Comparison of ENCODE assay signal across 2 cellular contexts in the genomic region with DNA sequence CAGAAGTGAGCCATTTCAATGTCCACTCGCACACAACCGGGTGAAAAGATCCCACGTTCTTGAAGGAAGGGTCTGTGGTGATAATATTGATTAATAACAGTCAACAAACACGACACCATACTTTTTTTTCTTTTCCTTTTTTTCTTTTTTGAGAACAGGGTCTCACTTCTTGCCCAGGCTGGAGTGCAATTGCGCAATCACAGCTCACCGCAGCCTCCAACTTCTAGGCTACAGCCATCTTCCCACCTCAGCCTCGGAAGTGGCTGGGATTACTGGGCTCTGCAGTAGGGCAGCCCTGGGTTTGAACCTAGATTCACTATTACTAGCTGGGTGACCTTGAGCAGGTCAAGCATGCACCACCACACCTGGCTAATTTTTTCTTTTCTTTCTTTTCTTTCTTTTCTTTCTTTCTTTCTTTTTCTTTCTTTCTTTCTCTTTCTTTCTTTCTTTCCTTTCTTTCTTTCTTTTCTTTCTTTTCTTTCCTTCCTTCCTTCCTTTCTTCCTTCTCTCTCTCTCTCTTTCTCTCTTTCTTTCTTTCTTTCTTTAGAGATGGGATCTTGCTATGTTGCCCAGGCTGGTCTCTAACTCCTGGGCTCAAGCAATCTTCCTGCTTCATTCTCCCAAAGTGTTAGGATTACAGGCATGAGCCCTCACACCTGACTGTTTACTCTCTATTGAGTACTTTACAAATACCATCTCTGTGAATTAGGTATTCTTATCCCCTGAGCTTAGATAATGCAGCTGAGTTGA.
TF ChIP-seq lines count a peak whose summit lies in the region.

No MANE protein-coding gene starts in this region.

TF ChIP-seq in IMR-90, 13 proteins besides CTCF, POLR2A, EP300 and RAD21:
- TF ChIP-seq CEBPB (IDR thresholded peaks at IDR 0.05; ENCODE audit: low read depth, low read length) (peak; percentile 96), MAZ (IDR thresholded peaks at IDR 0.05; ENCODE audit: borderline replicate concordance, low read depth, low read length) (no peak), RFX5 (IDR thresholded peaks at IDR 0.05; ENCODE audit: low read depth, low read length) (no peak), MXI1 (IDR thresholded peaks at IDR 0.05; ENCODE audit: borderline replicate concordance, low read depth, low read length) (no peak), NFE2L2 (IDR thresholded peaks at IDR 0.05; ENCODE audit: low read depth, low read length) (no peak), RCOR1 (IDR thresholded peaks at IDR 0.05; ENCODE audit: insufficient replicate concordance, low read length) (no peak)
- TF ChIP-seq, protein P1, sequence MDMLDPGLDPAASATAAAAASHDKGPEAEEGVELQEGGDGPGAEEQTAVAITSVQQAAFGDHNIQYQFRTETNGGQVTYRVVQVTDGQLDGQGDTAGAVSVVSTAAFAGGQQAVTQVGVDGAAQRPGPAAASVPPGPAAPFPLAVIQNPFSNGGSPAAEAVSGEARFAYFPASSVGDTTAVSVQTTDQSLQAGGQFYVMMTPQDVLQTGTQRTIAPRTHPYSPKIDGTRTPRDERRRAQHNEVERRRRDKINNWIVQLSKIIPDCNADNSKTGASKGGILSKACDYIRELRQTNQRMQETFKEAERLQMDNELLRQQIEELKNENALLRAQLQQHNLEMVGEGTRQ (IDR thresholded peaks at IDR 0.05; ENCODE audit: low read depth, low read length) = no peak
- TF ChIP-seq, protein P2, sequence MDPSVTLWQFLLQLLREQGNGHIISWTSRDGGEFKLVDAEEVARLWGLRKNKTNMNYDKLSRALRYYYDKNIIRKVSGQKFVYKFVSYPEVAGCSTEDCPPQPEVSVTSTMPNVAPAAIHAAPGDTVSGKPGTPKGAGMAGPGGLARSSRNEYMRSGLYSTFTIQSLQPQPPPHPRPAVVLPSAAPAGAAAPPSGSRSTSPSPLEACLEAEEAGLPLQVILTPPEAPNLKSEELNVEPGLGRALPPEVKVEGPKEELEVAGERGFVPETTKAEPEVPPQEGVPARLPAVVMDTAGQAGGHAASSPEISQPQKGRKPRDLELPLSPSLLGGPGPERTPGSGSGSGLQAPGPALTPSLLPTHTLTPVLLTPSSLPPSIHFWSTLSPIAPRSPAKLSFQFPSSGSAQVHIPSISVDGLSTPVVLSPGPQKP (IDR thresholded peaks at IDR 0.05; ENCODE audit: borderline replicate concordance, low read depth, low read length) = no peak

TF ChIP-seq in K562, 482 proteins besides CTCF, POLR2A, EP300 and RAD21:
- peak; percentile 64 for TF ChIP-seq CEBPG (CRISPR knock-in tag; IDR thresholded peaks at IDR 0.05)
- peak; percentile 87 to 97 for TF ChIP-seq CEBPG (tag; conservative IDR thresholded peaks at IDR 0.05 in 1 of 2, IDR thresholded peaks at IDR 0.05 in 1 of 2)
- TF ChIP-seq TEAD2 (tag; IDR thresholded peaks at IDR 0.05) = no peak
- TF ChIP-seq, protein P3, sequence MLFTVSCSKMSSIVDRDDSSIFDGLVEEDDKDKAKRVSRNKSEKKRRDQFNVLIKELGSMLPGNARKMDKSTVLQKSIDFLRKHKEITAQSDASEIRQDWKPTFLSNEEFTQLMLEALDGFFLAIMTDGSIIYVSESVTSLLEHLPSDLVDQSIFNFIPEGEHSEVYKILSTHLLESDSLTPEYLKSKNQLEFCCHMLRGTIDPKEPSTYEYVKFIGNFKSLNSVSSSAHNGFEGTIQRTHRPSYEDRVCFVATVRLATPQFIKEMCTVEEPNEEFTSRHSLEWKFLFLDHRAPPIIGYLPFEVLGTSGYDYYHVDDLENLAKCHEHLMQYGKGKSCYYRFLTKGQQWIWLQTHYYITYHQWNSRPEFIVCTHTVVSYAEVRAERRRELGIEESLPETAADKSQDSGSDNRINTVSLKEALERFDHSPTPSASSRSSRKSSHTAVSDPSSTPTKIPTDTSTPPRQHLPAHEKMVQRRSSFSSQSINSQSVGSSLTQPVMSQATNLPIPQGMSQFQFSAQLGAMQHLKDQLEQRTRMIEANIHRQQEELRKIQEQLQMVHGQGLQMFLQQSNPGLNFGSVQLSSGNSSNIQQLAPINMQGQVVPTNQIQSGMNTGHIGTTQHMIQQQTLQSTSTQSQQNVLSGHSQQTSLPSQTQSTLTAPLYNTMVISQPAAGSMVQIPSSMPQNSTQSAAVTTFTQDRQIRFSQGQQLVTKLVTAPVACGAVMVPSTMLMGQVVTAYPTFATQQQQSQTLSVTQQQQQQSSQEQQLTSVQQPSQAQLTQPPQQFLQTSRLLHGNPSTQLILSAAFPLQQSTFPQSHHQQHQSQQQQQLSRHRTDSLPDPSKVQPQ (CRISPR knock-in tag; IDR thresholded peaks at IDR 0.05; ENCODE audit: borderline replicate concordance) = no peak
- TF ChIP-seq, protein P4, sequence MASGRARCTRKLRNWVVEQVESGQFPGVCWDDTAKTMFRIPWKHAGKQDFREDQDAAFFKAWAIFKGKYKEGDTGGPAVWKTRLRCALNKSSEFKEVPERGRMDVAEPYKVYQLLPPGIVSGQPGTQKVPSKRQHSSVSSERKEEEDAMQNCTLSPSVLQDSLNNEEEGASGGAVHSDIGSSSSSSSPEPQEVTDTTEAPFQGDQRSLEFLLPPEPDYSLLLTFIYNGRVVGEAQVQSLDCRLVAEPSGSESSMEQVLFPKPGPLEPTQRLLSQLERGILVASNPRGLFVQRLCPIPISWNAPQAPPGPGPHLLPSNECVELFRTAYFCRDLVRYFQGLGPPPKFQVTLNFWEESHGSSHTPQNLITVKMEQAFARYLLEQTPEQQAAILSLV (tag; IDR thresholded peaks at IDR 0.05) = peak; percentile 71; the same call in 1 of the 2 replicates
- peak; percentile 36; the same call in 1 of the 2 replicates for TF ChIP-seq ZNF121 (CRISPR knock-in tag; conservative IDR thresholded peaks at IDR 0.05)
- TF ChIP-seq YY1 (IDR thresholded peaks at IDR 0.05; ENCODE audit: borderline replicate concordance in 1 of 3, control insufficient read depth in 1 of 3, extremely low read depth in 1 of 3, insufficient read depth in 3 of 3, insufficient read length in 1 of 3, insufficient replicate concordance in 2 of 3, low read depth in 1 of 3, low read length in 2 of 3) = no peak
- TF ChIP-seq CEBPB (tag; IDR thresholded peaks at IDR 0.05) = peak; percentile 96
- TF ChIP-seq, protein P5, sequence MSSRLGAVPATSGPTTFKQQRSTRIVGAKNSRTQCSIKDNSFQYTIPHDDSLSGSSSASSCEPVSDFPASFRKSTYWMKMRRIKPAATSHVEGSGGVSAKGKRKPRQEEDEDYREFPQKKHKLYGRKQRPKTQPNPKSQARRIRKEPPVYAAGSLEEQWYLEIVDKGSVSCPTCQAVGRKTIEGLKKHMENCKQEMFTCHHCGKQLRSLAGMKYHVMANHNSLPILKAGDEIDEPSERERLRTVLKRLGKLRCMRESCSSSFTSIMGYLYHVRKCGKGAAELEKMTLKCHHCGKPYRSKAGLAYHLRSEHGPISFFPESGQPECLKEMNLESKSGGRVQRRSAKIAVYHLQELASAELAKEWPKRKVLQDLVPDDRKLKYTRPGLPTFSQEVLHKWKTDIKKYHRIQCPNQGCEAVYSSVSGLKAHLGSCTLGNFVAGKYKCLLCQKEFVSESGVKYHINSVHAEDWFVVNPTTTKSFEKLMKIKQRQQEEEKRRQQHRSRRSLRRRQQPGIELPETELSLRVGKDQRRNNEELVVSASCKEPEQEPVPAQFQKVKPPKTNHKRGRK (tag; IDR thresholded peaks at IDR 0.05) = peak; percentile 87; the same call in 1 of the 2 replicates
